In genomic region chr14:102523200-102524025, GRCh38 we compare ENCODE assay signal across 9 cellular contexts. TPM values are rescaled to one million over a fixed set of nuclear protein-coding genes. Genes with fewer than 3 reads are reported as not detected.
DNase-seq lines count a peak whose midpoint lies in the region; ATAC-seq and TF ChIP-seq lines count a peak whose summit lies in the region.
"Had no signal": no experiment of that assay in that cellular context is flagged by ENCODE, and none has a peak within 500 bp of the region (broad histone marks: within the 10 kb centered on the region; RNA-seq: fewer than 3 reads in every experiment).

No MANE protein-coding gene starts in this region.

- peak overlapping the region; percentile 58 for H3K4me3 Mint-ChIP-seq in activated T-helper 2 cell treated with anti-CD3 and anti-CD28 coated beads, Interferon-gamma antibody, Interleukin-2, Interleukin-4, amounts not matched to agents 10 μg/mL and 5 μg/mL and 100 μg/mL, durations not matched to agents 14 hours and 24 hours and 36 hours (ENCODE audit: low read depth)
- peak overlapping the region in 7 of 8 donors; percentile 75 to 90 (median 81) for H3K4me3 Mint-ChIP-seq in naive B cell

- H2AFZ ChIP-seq in MM.1S (ENCODE audit: low read length): peak overlapping the region; percentile 63

- no peak for TF ChIP-seq CTCF in C4-2B (conservative IDR thresholded peaks at IDR 0.05)
- no peak for TF ChIP-seq CTCF in MM.1S (IDR thresholded peaks at IDR 0.05; ENCODE audit: low read length)

- peak overlapping the region; percentile 51 for H3K4me3 ChIP-seq in MM.1S (ENCODE audit: low read length)

- H3K27ac ChIP-seq in C4-2B (peak overlapping the region; percentile 72; the same call in 1 of the 2 replicates), MM.1S (ENCODE audit: low read length) (no peak overlapping the region)

- H4K20me1 ChIP-seq in MM.1S (ENCODE audit: insufficient read depth, low read length): no peaks in the 10 kb centered on the region

- intact Hi-C loops in activated T-helper 2 cell treated with anti-CD3 and anti-CD28 coated beads, Interferon-gamma antibody, Interleukin-2, Interleukin-4, amounts not matched to agents 10 μg/mL and 5 μg/mL and 100 μg/mL, durations not matched to agents 14 hours and 24 hours and 36 hours (cut with micrococcal nuclease): loop anchor here (1.0 to 2.0 kb wide), 2 partner anchors 14 to 31 kb away; partner anchors contain the start of gene ANKRD9

- no peaks in the 10 kb centered on the region for H3K4me1 ChIP-seq in MM.1S (ENCODE audit: low read length)

- peaks cover 2% of the 10 kb centered on the region for H3K27me3 Mint-ChIP-seq in activated T-helper 2 cell treated with anti-CD3 and anti-CD28 coated beads, Interferon-gamma antibody, Interleukin-2, Interleukin-4, amounts not matched to agents 10 μg/mL and 5 μg/mL and 100 μg/mL, durations not matched to agents 14 hours and 24 hours and 36 hours (ENCODE audit: low read depth)
- H3K27me3 Mint-ChIP-seq in naive B cell: peaks cover 0 to 3% (median 0%) of the 10 kb centered on the region in 3 donors

- peak overlapping the region; percentile 66 for H3K27ac Mint-ChIP-seq in activated T-helper 2 cell treated with anti-CD3 and anti-CD28 coated beads, Interferon-gamma antibody, Interleukin-2, Interleukin-4, amounts not matched to agents 10 μg/mL and 5 μg/mL and 100 μg/mL, durations not matched to agents 14 hours and 24 hours and 36 hours
- peak overlapping the region in 4 of 6 donors; percentile 70 to 97 (median 88) for H3K27ac Mint-ChIP-seq in naive B cell

- H3K79me2 ChIP-seq in MM.1S (ENCODE audit: low read length): no peaks in the 10 kb centered on the region

- no peaks in the 10 kb centered on the region for H3K9me3 Mint-ChIP-seq in activated T-helper 2 cell treated with anti-CD3 and anti-CD28 coated beads, Interferon-gamma antibody, Interleukin-2, Interleukin-4, amounts not matched to agents 10 μg/mL and 5 μg/mL and 100 μg/mL, durations not matched to agents 14 hours and 24 hours and 36 hours
- no peaks in the 10 kb centered on the region for H3K9me3 Mint-ChIP-seq in naive B cell

- no peak overlapping the region for H3K9ac ChIP-seq in MM.1S (ENCODE audit: low read length)

- H3K4me1 Mint-ChIP-seq in activated T-helper 2 cell treated with anti-CD3 and anti-CD28 coated beads, Interferon-gamma antibody, Interleukin-2, Interleukin-4, amounts not matched to agents 10 μg/mL and 5 μg/mL and 100 μg/mL, durations not matched to agents 14 hours and 24 hours and 36 hours (ENCODE audit: low read depth): peaks cover 15% of the 10 kb centered on the region
- H3K4me1 Mint-ChIP-seq in naive B cell: peaks cover 23 to 30% (median 29%) of the 10 kb centered on the region in 3 donors

- peak overlapping the region; percentile 89 for H3K4me2 ChIP-seq in MM.1S (ENCODE audit: low read depth, low read length)

- H3K36me3 ChIP-seq in MM.1S (replicated peaks; ENCODE audit: insufficient read depth, low read length): no peaks in the 10 kb centered on the region

- 0 out of 2 replicates have a peak, but pooled peaks cover 6% of the 10 kb centered on the region for H3F3A ChIP-seq in MM.1S (ENCODE audit: insufficient read depth, low read length)

- DNase-seq in MM.1S (no peak), naive B cell (no peak), CD1c-positive myeloid dendritic cell (ENCODE audit: extremely low spot score) (no peak), SW 1271 (lab: John Stamatoyannopoulos, UW) (no peak)
- DNase-seq in activated T-helper 2 cell treated with anti-CD3 and anti-CD28 coated beads, Interferon-gamma antibody, Interleukin-2, Interleukin-4, amounts not matched to agents 10 μg/mL and 5 μg/mL and 100 μg/mL, durations not matched to agents 14 hours and 24 hours and 36 hours (ENCODE audit: low spot score): no peak
- DNase-seq: effector memory CD4-positive, alpha-beta T cell had no signal

- H3K36me3 Mint-ChIP-seq in activated T-helper 2 cell treated with anti-CD3 and anti-CD28 coated beads, Interferon-gamma antibody, Interleukin-2, Interleukin-4, amounts not matched to agents 10 μg/mL and 5 μg/mL and 100 μg/mL, durations not matched to agents 14 hours and 24 hours and 36 hours (ENCODE audit: low read depth): no peaks in the 10 kb centered on the region
- no peaks in the 10 kb centered on the region for H3K36me3 Mint-ChIP-seq in naive B cell

- no peak for ATAC-seq in naive B cell (ENCODE audit: low read depth in 2 of 2)
- ATAC-seq in GM18517 (IDR thresholded peaks at IDR 0.05; ENCODE audit: unreplicated experiment): no peak
- no peak for ATAC-seq in HG03571 (IDR thresholded peaks at IDR 0.05; ENCODE audit: unreplicated experiment)

- no peaks in the 10 kb centered on the region for H3K9me2 ChIP-seq in MM.1S (replicated peaks; ENCODE audit: insufficient read depth, low read length)

- H3K27me3 ChIP-seq in MM.1S (replicated peaks; ENCODE audit: insufficient read depth, low read length): no peaks in the 10 kb centered on the region

- H3K9me3 ChIP-seq in MM.1S (replicated peaks; ENCODE audit: insufficient read depth, low read length): no peaks in the 10 kb centered on the region

RNA-seq across cellular contexts. Expression of gene ANKRD9, which starts 13.8 kb away (rescaled TPM):
- 16.9 and 17.0 TPM in 2 replicates for total RNA-seq in activated T-helper 2 cell treated with anti-CD3 and anti-CD28 coated beads, Interferon-gamma antibody, Interleukin-2, Interleukin-4, amounts not matched to agents 10 μg/mL and 5 μg/mL and 100 μg/mL, durations not matched to agents 14 hours and 24 hours and 36 hours
- under 1 TPM in 5 of 6 donors, not detected in 1; 0.08 to 0.49 (median 0.17) TPM for polyA plus RNA-seq in naive B cell (ENCODE audit: low read depth in 6 of 6)
